9 cellular contexts compared by ENCODE assay signal in the genomic region with DNA sequence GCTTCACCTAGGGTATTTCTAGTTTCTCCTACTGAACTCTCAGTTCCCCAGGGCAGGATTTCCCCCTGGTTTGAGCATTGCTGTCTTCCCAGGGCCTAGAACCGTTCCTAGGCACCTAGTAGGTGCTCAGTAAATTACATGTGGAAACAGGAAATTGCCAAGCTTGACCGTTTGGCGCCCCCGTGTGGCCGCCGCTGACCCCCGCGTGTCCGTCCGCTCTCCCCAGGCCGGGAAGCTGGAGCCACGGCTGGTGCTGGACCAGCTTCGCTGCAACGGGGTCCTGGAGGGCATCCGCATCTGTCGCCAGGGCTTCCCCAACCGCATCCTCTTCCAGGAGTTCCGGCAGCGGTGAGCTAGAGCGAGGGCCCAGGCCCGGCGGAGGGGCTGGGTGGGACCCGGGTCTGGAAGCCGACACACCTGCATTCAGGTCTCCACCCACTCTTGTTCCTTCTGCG. TPM values are rescaled to one million over a fixed set of nuclear protein-coding genes. Genes with fewer than 3 reads are reported as not detected.
DNase-seq lines count a peak whose midpoint lies in the region; ATAC-seq and TF ChIP-seq lines count a peak whose summit lies in the region.
"Had no signal": no experiment of that assay in that cellular context is flagged by ENCODE, and none has a peak within 500 bp of the region (broad histone marks: within the 10 kb centered on the region; RNA-seq: fewer than 3 reads in every experiment).

No MANE protein-coding gene starts in this region.

- H3K36me3 ChIP-seq in body of pancreas (replicated peaks in 1 of 2; ENCODE audit: insufficient read depth in 1 of 2, low read depth in 2 of 2) (peaks cover 0 to 5% of the 10 kb centered on the region in 2 donors), prostate gland (no peaks in the 10 kb centered on the region)
- H3K36me3 ChIP-seq: ovary had no signal

- H3K27me3 ChIP-seq in body of pancreas = no peaks in the 10 kb centered on the region
- H3K27me3 ChIP-seq in prostate gland (replicated peaks; ENCODE audit: insufficient read depth) = no peaks in the 10 kb centered on the region
- H3K27me3 ChIP-seq: ovary had no signal

- no peaks in the 10 kb centered on the region for H3K4me1 ChIP-seq in body of pancreas
- no peaks in the 10 kb centered on the region for H3K4me1 ChIP-seq in prostate gland (replicated peaks)

- H3K27ac ChIP-seq in body of pancreas (no peak overlapping the region), prostate gland (no peak overlapping the region)
- H3K27ac ChIP-seq: ovary had no signal

- no peak for ATAC-seq in body of pancreas

- TF ChIP-seq CTCF in body of pancreas (IDR thresholded peaks at IDR 0.05) (peak; percentile 15 to 44 (median 33)), prostate gland (IDR thresholded peaks at IDR 0.05) (peak in 3 of 4 experiments; percentile 35 to 63 (median 53))

- H3K9me3 ChIP-seq in body of pancreas = no peaks in the 10 kb centered on the region
- no peaks in the 10 kb centered on the region for H3K9me3 ChIP-seq in prostate gland
- H3K9me3 ChIP-seq: ovary had no signal

- TF ChIP-seq POLR2A in body of pancreas (IDR thresholded peaks at IDR 0.05) = no peak
- no peak for TF ChIP-seq POLR2A in prostate gland (IDR thresholded peaks at IDR 0.05)

- H3K4me3 ChIP-seq in body of pancreas (no peak overlapping the region), prostate gland (no peak overlapping the region)
- H3K4me3 ChIP-seq: ovary had no signal

- DNase-seq in Daoy (ENCODE audit: low read depth) = peak; percentile 53
- peak; percentile 62 for DNase-seq in HuH-7 (ENCODE audit: low spot score)
- peak in 2 of 4 donors; percentile 3 to 21 for DNase-seq in body of pancreas
- no peak for DNase-seq in prostate gland (ENCODE audit: low spot score)
- no peak for DNase-seq in SW480 (ENCODE audit: low spot score)
- DNase-seq in NCI-H2171 treated with DMSO at 0.1 percent for 48 hours (lab: John Stamatoyannopoulos, UW) = no peak
- no peak for DNase-seq in effector CD4-positive, alpha-beta T cell
- DNase-seq in OCI-M2 (lab: John Stamatoyannopoulos, UW; ENCODE audit: unreplicated experiment) = no peak
- DNase-seq: ovary had no signal

- intact Hi-C loops in body of pancreas (cut with DNase I) (no loop called here), prostate gland (cut with DNase I) (no loop called here)

- 38 to 61% methylated on average over 5 to 25 of the region's 25 CpGs for WGBS in body of pancreas, 2 donors
- 65% methylated on average over 25 of the region's 25 CpGs for WGBS in prostate gland

RNA-seq across cellular contexts. Expression of a gene that starts 55.5 kb away (rescaled TPM):
- total RNA-seq in Daoy (2014; rRNA removed; shearing (Covaris generic)) = 7.2 and 10.3 TPM in 2 replicates
- 10 to 100 TPM; 40.9 to 61.2 TPM for total RNA-seq in body of pancreas
- total RNA-seq in prostate gland = 10 to 100 TPM; 27.0 to 31.5 TPM

Comparison
In these comparisons a context has a peak if more than half of its experiments do, and no peak if none do; other contexts are left out.
1. DNase-seq: peak in Daoy (single experiment) and HuH-7 (single experiment); none in prostate gland (single experiment), SW480 (single experiment), NCI-H2171 treated with DMSO at 0.1 percent for 48 hours (single experiment), effector CD4-positive, alpha-beta T cell (single experiment) and OCI-M2 (single experiment).